ENCODE assay signal across 2 cellular contexts in genomic region chr6:57247603-57248002, GRCh38.
TF ChIP-seq lines count a peak whose summit lies in the region.

No MANE protein-coding gene starts in this region.

TF ChIP-seq in IMR-90, 13 proteins besides CTCF, POLR2A, EP300 and RAD21:
- TF ChIP-seq SMC3 (IDR thresholded peaks at IDR 0.05; ENCODE audit: low read depth, low read length), result no peak
- TF ChIP-seq NFE2L2 (IDR thresholded peaks at IDR 0.05; ENCODE audit: low read depth, low read length), result no peak
- no peak for TF ChIP-seq ELK1 (IDR thresholded peaks at IDR 0.05; ENCODE audit: borderline replicate concordance, low read depth, low read length)
- TF ChIP-seq USF2 (IDR thresholded peaks at IDR 0.05; ENCODE audit: low read depth, low read length), result no peak
- TF ChIP-seq MXI1 (IDR thresholded peaks at IDR 0.05; ENCODE audit: borderline replicate concordance, low read depth, low read length), result no peak
- no peak for TF ChIP-seq MAZ (IDR thresholded peaks at IDR 0.05; ENCODE audit: borderline replicate concordance, low read depth, low read length)
- no peak for TF ChIP-seq CEBPB (IDR thresholded peaks at IDR 0.05; ENCODE audit: low read depth, low read length)
- no peak for TF ChIP-seq RFX5 (IDR thresholded peaks at IDR 0.05; ENCODE audit: low read depth, low read length)
- no peak for TF ChIP-seq BHLHE40 (IDR thresholded peaks at IDR 0.05; ENCODE audit: low read depth, low read length)
- TF ChIP-seq RCOR1 (IDR thresholded peaks at IDR 0.05; ENCODE audit: insufficient replicate concordance, low read length), result no peak
- TF ChIP-seq FOS (IDR thresholded peaks at IDR 0.05; ENCODE audit: low read depth, low read length), result no peak
- TF ChIP-seq CHD1 (IDR thresholded peaks at IDR 0.05; ENCODE audit: low read depth, low read length), result no peak
- TF ChIP-seq MAFK (IDR thresholded peaks at IDR 0.05; ENCODE audit: low read depth, low read length), result no peak

TF ChIP-seq in endothelial cell of umbilical vein, 7 proteins besides CTCF, POLR2A, EP300 and RAD21:
- TF ChIP-seq FOS (IDR thresholded peaks at IDR 0.05; ENCODE audit: borderline replicate concordance, insufficient read depth, low read length), result peak; percentile 37
- TF ChIP-seq GATA2 (IDR thresholded peaks at IDR 0.05; ENCODE audit: insufficient read depth, insufficient read length, low read depth, low read length), result no peak
